In genomic region chr2:60873381-60873780, GRCh38 we compare ENCODE assay signal across 11 cellular contexts. TPM values are rescaled to one million over a fixed set of nuclear protein-coding genes. Genes with fewer than 3 reads are reported as not detected.
DNase-seq lines count a peak whose midpoint lies in the region; ATAC-seq and TF ChIP-seq lines count a peak whose summit lies in the region.
"Had no signal": no experiment of that assay in that cellular context is flagged by ENCODE, and none has a peak within 500 bp of the region (broad histone marks: within the 10 kb centered on the region; RNA-seq: fewer than 3 reads in every experiment).

No MANE protein-coding gene starts in this region.

- in situ Hi-C loops in GM13976 (cut with MboI; ENCODE audit: low sequenced_read_pairs, unreplicated experiment): no loop called here
- in situ Hi-C loops in mammary epithelial cell (cut with MboI; ENCODE audit: low sequenced_read_pairs in 2 of 2): no loop called here

- H3K4me3 Mint-ChIP-seq in mesothelial cell of epicardium: no peak overlapping the region
- H3K4me3 Mint-ChIP-seq: GM23338, neural crest cell had no signal

- H3K27ac ChIP-seq in mammary epithelial cell (ENCODE audit: insufficient read depth, low read depth, low read length): no peak overlapping the region

- no TSS peak for BruUV-seq in mammary epithelial cell (replicated peaks; lab: Mats Ljungman, UMichigan)

- no peak overlapping the region for H2AFZ ChIP-seq in mammary epithelial cell (ENCODE audit: low read depth, low read length)
- H2AFZ ChIP-seq: GM23338 had no signal

- H3K27ac Mint-ChIP-seq in mesothelial cell of epicardium: no peak overlapping the region
- H3K27ac Mint-ChIP-seq: GM23338 had no signal

- no peaks in the 10 kb centered on the region for H3K79me2 ChIP-seq in mammary epithelial cell (ENCODE audit: insufficient read depth, low read length)

- no peak overlapping the region for H3K9ac ChIP-seq in mammary epithelial cell (ENCODE audit: insufficient read depth, low read length)

- peaks cover 4% of the 10 kb centered on the region for H3K9me3 Mint-ChIP-seq in mesothelial cell of epicardium
- H3K9me3 Mint-ChIP-seq: GM23338, neural crest cell had no signal

- dilution Hi-C loops in mammary epithelial cell (cut with HindIII; ENCODE audit: low sequenced_read_pairs): no loop called here

- no peaks in the 10 kb centered on the region for H4K20me1 ChIP-seq in mammary epithelial cell (ENCODE audit: insufficient read depth, low read length)

- DNase-seq in GM13976 (ENCODE audit: low spot score) (peak; percentile 71), mesothelial cell of epicardium (ENCODE audit: low spot score in 2 of 2, unreplicated experiment in 2 of 2) (no peak), mammary epithelial cell (no peak), DMS114 treated with DMSO at 0.1 percent for 48 hours (lab: John Stamatoyannopoulos, UW; ENCODE audit: unreplicated experiment) (no peak), C1 segment of cervical spinal cord (lab: John Stamatoyannopoulos, UW) (no peak)
- DNase-seq: NCI-H774 had no signal

- H3K27me3 ChIP-seq in mammary epithelial cell (ENCODE audit: insufficient read depth, low read length): no peaks in the 10 kb centered on the region

- intact Hi-C loops in mammary epithelial cell (cut with micrococcal nuclease): no loop called here

- peak; percentile 55 for ATAC-seq in GM19328 (IDR thresholded peaks at IDR 0.05; ENCODE audit: unreplicated experiment)
- peak; percentile 85 for ATAC-seq in HG02852 (IDR thresholded peaks at IDR 0.05; ENCODE audit: unreplicated experiment)
- ATAC-seq in HG03575 (IDR thresholded peaks at IDR 0.05; ENCODE audit: extremely low read depth, insufficient number of reproducible peaks, low FRiP score, unreplicated experiment): peak; percentile 88
- ATAC-seq: GM23338 had no signal

- CTCF ChIA-PET in mammary epithelial cell (lab: Charles Lee; ENCODE audit: low non-redundant PET): no interaction called here

- H3K9me3 ChIP-seq in mammary epithelial cell (replicated peaks; ENCODE audit: insufficient read depth, low read length): no peaks in the 10 kb centered on the region

- no peaks in the 10 kb centered on the region for H3K4me1 Mint-ChIP-seq in mesothelial cell of epicardium
- H3K4me1 Mint-ChIP-seq: GM23338, neural crest cell had no signal

- no peak overlapping the region for H3K4me2 ChIP-seq in mammary epithelial cell (ENCODE audit: insufficient read depth, low read depth, low read length)
- H3K4me2 ChIP-seq: GM23338 had no signal

- 84% methylated on average over 3 of the region's 3 CpGs for WGBS in mammary epithelial cell (ENCODE audit: low coverage, missing lambda C conversion rate)

- no peaks in the 10 kb centered on the region for H3K36me3 Mint-ChIP-seq in mesothelial cell of epicardium

- H3K27me3 Mint-ChIP-seq in mesothelial cell of epicardium (ENCODE audit: low read depth): no peaks in the 10 kb centered on the region

- H3K36me3 ChIP-seq in mammary epithelial cell (ENCODE audit: insufficient read depth, low read length): no peaks in the 10 kb centered on the region

- TF ChIP-seq CTCF in GM13976 (IDR thresholded peaks at IDR 0.05; ENCODE audit: borderline replicate concordance, control extremely low read depth, extremely low read depth, insufficient read depth, missing control alignments) (no peak), mesothelial cell of epicardium (IDR thresholded peaks at IDR 0.05; ENCODE audit: unreplicated experiment) (no peak), mammary epithelial cell (conservative IDR thresholded peaks at IDR 0.05 in 1 of 2, IDR thresholded peaks at IDR 0.05 in 1 of 2; ENCODE audit: extremely low read depth in 1 of 2, insufficient read depth in 1 of 2, low read depth in 1 of 2, low read length in 2 of 2) (no peak)

- no peaks in the 10 kb centered on the region for H3K4me1 ChIP-seq in mammary epithelial cell (ENCODE audit: insufficient read depth, low read length)

- H3K4me3 ChIP-seq in mammary epithelial cell (replicated peaks in 1 of 3; ENCODE audit: insufficient read depth in 1 of 3, low read depth in 2 of 3, low read length in 3 of 3): no peak overlapping the region
- H3K4me3 ChIP-seq: GM23338 had no signal

RNA-seq across cellular contexts. Expression of gene REL, which starts 8.0 kb away (rescaled TPM):
- total RNA-seq in mesothelial cell of epicardium (27.8 to 29.8 TPM (median 29.4 TPM) in 3 replicates), mammary epithelial cell (10 to 100 TPM; 14.5 to 15.0 TPM)
- polyA plus RNA-seq in mammary epithelial cell: 3.6 TPM
- polyA minus RNA-seq in mammary epithelial cell: 4.2 TPM
